1 cellular context compared by ENCODE assay signal in the genomic region with DNA sequence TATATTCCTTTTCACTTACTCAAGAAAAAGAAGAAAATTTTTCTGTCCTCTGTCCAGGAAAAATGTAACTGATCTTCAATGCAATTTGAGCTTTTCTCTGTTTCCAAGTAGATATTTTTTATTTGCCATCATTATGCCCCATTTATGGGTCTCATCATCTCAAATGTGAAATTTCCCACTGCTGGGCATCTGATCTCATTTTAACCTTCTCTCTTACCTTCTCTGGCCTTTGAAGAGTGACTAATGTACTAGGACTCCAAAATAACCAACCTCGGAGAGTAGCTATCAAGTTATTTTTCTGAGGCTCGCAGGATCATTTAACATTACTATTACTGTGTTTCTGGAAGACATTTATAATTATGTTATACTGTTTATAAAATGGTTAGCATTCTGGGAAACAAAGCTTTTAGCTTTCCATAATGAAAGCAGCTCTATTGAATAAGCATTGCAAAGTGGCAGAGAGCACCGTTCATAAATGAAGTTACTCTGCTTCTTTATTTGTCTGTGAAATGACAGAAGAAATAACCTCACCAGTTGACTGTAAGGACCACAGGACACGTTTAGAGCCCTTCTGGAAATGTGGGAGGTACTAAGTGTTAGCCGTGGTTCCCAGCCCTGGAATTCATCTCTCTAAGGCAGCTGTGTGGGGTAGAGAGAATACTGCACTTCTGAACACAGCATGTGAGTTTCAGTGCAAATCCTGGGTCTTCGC.
TF ChIP-seq lines count a peak whose summit lies in the region.

No MANE protein-coding gene starts in this region.

TF ChIP-seq in IMR-90, 13 proteins besides CTCF, POLR2A, EP300 and RAD21:
- no peak for TF ChIP-seq BHLHE40 (IDR thresholded peaks at IDR 0.05; ENCODE audit: low read depth, low read length)
- no peak for TF ChIP-seq MAZ (IDR thresholded peaks at IDR 0.05; ENCODE audit: borderline replicate concordance, low read depth, low read length)
- TF ChIP-seq MAFK (IDR thresholded peaks at IDR 0.05; ENCODE audit: low read depth, low read length) = no peak
- TF ChIP-seq, protein P1, sequence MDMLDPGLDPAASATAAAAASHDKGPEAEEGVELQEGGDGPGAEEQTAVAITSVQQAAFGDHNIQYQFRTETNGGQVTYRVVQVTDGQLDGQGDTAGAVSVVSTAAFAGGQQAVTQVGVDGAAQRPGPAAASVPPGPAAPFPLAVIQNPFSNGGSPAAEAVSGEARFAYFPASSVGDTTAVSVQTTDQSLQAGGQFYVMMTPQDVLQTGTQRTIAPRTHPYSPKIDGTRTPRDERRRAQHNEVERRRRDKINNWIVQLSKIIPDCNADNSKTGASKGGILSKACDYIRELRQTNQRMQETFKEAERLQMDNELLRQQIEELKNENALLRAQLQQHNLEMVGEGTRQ (IDR thresholded peaks at IDR 0.05; ENCODE audit: low read depth, low read length) = no peak
- TF ChIP-seq NFE2L2 (IDR thresholded peaks at IDR 0.05; ENCODE audit: low read depth, low read length) = no peak
- TF ChIP-seq FOS (IDR thresholded peaks at IDR 0.05; ENCODE audit: low read depth, low read length) = no peak
- TF ChIP-seq RFX5 (IDR thresholded peaks at IDR 0.05; ENCODE audit: low read depth, low read length) = no peak
- TF ChIP-seq, protein P2, sequence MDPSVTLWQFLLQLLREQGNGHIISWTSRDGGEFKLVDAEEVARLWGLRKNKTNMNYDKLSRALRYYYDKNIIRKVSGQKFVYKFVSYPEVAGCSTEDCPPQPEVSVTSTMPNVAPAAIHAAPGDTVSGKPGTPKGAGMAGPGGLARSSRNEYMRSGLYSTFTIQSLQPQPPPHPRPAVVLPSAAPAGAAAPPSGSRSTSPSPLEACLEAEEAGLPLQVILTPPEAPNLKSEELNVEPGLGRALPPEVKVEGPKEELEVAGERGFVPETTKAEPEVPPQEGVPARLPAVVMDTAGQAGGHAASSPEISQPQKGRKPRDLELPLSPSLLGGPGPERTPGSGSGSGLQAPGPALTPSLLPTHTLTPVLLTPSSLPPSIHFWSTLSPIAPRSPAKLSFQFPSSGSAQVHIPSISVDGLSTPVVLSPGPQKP (IDR thresholded peaks at IDR 0.05; ENCODE audit: borderline replicate concordance, low read depth, low read length) = no peak
- no peak for TF ChIP-seq RCOR1 (IDR thresholded peaks at IDR 0.05; ENCODE audit: insufficient replicate concordance, low read length)
- no peak for TF ChIP-seq SMC3 (IDR thresholded peaks at IDR 0.05; ENCODE audit: low read depth, low read length)
- no peak for TF ChIP-seq CHD1 (IDR thresholded peaks at IDR 0.05; ENCODE audit: low read depth, low read length)
- TF ChIP-seq CEBPB (IDR thresholded peaks at IDR 0.05; ENCODE audit: low read depth, low read length) = no peak
- no peak for TF ChIP-seq MXI1 (IDR thresholded peaks at IDR 0.05; ENCODE audit: borderline replicate concordance, low read depth, low read length)
